8 cellular contexts compared by ENCODE assay signal in genomic region chr17:39002991-39003715, GRCh38. TPM values are rescaled to one million over a fixed set of nuclear protein-coding genes. Genes with fewer than 3 reads are reported as not detected.
DNase-seq lines count a peak whose midpoint lies in the region; ATAC-seq and TF ChIP-seq lines count a peak whose summit lies in the region.

No MANE protein-coding gene starts in this region.

- no peaks in the 10 kb centered on the region for H3K36me3 ChIP-seq in smooth muscle cell (ENCODE audit: low read depth)

- DNase-seq in EH (ENCODE audit: low read depth) (peak; percentile 93), activated T-cell treated with anti-CD3 and anti-CD28 coated beads for 4 hours (peak; percentile 30), fibroblast of peridontal ligament (ENCODE audit: extremely low read depth) (peak; percentile 96), renal cortical epithelial cell (ENCODE audit: low read depth) (peak; percentile 30), germinal center (ENCODE audit: low spot score) (no peak), smooth muscle cell (lab: John Stamatoyannopoulos, UW; ENCODE audit: unreplicated experiment) (no peak)

- ATAC-seq in GM19035 (IDR thresholded peaks at IDR 0.05; ENCODE audit: unreplicated experiment) (no peak), GM19395 (IDR thresholded peaks at IDR 0.05; ENCODE audit: unreplicated experiment) (no peak)

- no peaks in the 10 kb centered on the region for H3K9me3 ChIP-seq in smooth muscle cell (replicated peaks; ENCODE audit: low read depth)

- WGBS in smooth muscle cell (ENCODE audit: low lambda C conversion rate), result 68% methylated on average over 16 of the region's 16 CpGs

- no peak overlapping the region for H3K9ac ChIP-seq in smooth muscle cell (ENCODE audit: low read depth)

- H3K27me3 ChIP-seq in smooth muscle cell (ENCODE audit: low read depth), result no peaks in the 10 kb centered on the region

- H3K27ac ChIP-seq in smooth muscle cell (ENCODE audit: low read depth), result no peak overlapping the region

- no peak overlapping the region for H3K4me3 ChIP-seq in smooth muscle cell

- no peaks in the 10 kb centered on the region for H3K79me2 ChIP-seq in smooth muscle cell (ENCODE audit: low read depth)

- TF ChIP-seq CTCF in smooth muscle cell (IDR thresholded peaks at IDR 0.05; ENCODE audit: borderline replicate concordance, insufficient read depth, poor library complexity, severe bottlenecking), result no peak

- H3K4me2 ChIP-seq in smooth muscle cell, result no peak overlapping the region

- peaks cover 3% of the 10 kb centered on the region for H3K4me1 ChIP-seq in smooth muscle cell (ENCODE audit: low read depth)

- H2AFZ ChIP-seq in smooth muscle cell (ENCODE audit: low read depth), result no peak overlapping the region

- H3F3A ChIP-seq in smooth muscle cell (ENCODE audit: low read depth), result no peaks in the 10 kb centered on the region

- H4K20me1 ChIP-seq in smooth muscle cell (ENCODE audit: low read depth), result no peaks in the 10 kb centered on the region

RNA-seq across cellular contexts. Expression of gene FBXO47, which starts 36.0 kb away (rescaled TPM):
- total RNA-seq in renal cortical epithelial cell (not detected in 2 replicates), smooth muscle cell (not detected in 2 replicates)
- polyA plus RNA-seq in smooth muscle cell, result not detected in 2 replicates

Comparison
In these comparisons a context has a peak if more than half of its experiments do, and no peak if none do; other contexts are left out.
1. DNase-seq: peak in EH (single experiment), activated T-cell treated with anti-CD3 and anti-CD28 coated beads for 4 hours (single experiment), fibroblast of peridontal ligament (single experiment) and renal cortical epithelial cell (single experiment); none in germinal center (single experiment) and smooth muscle cell (single experiment).